In the genomic region with DNA sequence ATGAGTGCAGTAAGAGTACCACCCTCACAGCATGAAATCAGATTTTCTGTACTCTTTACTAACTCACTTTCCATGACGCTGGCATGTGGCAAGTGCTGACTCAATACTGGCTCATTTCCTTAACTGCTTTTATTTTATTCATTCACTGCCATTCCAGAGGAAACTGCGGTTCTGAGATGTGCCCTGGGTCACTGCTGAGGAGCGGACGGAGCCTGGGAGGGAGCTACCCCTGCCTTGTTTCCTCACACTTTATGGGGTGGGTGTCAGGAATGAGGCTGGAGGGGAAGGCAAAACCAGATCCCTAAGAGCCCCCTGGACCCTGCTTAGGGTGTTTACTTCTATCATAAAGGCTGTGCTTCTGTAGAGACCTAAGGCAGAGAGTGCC, we compare ENCODE assay signal across 8 cellular contexts. TPM values are rescaled to one million over a fixed set of nuclear protein-coding genes. Genes with fewer than 3 reads are reported as not detected.
A peak's percentile ranks its signal among the peaks of the same experiment; 100 is the strongest.
DNase-seq lines count a peak whose midpoint lies in the region; ATAC-seq and TF ChIP-seq lines count a peak whose summit lies in the region.

No MANE protein-coding gene starts in this region.

- no peaks in the 10 kb centered on the region for H3K9me3 ChIP-seq in thyroid gland

- DNase-seq in activated T-cell treated with anti-CD3 and anti-CD28 coated beads for 24 hours (ENCODE audit: low read depth) (peak; percentile 34), foreskin keratinocyte (peak; percentile 83 to 95), thyroid gland (no peak), activated gamma-delta T cell (lab: John Stamatoyannopoulos, UW) (no peak), NCI-H2029 (lab: John Stamatoyannopoulos, UW) (no peak)
- no peak for DNase-seq in activated T-cell treated with anti-CD3 and anti-CD28 coated beads, Interleukin-2, amount 50 U/mL, for 1 hour
- DNase-seq in activated CD8-positive, alpha-beta T cell treated with anti-CD3 and anti-CD28 coated beads, Interleukin-2, amount 10 ng/mL, durations not matched to agents 7 days and 5 days = peak; percentile 47

- H3K9me3 Mint-ChIP-seq in activated CD8-positive, alpha-beta T cell treated with anti-CD3 and anti-CD28 coated beads, Interleukin-2, amount 10 ng/mL, durations not matched to agents 7 days and 5 days (ENCODE audit: insufficient read depth) = no peaks in the 10 kb centered on the region

- H3K27ac ChIP-seq in foreskin keratinocyte = peak overlapping the region; percentile 73
- peak overlapping the region; percentile 38 to 89 (median 87) for H3K27ac ChIP-seq in thyroid gland

- H3K27me3 ChIP-seq in foreskin keratinocyte (no peaks in the 10 kb centered on the region), thyroid gland (no peaks in the 10 kb centered on the region)

- intact Hi-C loops in thyroid gland (cut with DNase I) = no loop called here

- peaks cover 3% of the 10 kb centered on the region for H3K36me3 Mint-ChIP-seq in activated CD8-positive, alpha-beta T cell treated with anti-CD3 and anti-CD28 coated beads, Interleukin-2, amount 10 ng/mL, durations not matched to agents 7 days and 5 days (ENCODE audit: low read depth)

- peaks cover 0 to 6% of the 10 kb centered on the region in 2 donors for H3K36me3 ChIP-seq in thyroid gland

- no peaks in the 10 kb centered on the region for H3K27me3 Mint-ChIP-seq in activated CD8-positive, alpha-beta T cell treated with anti-CD3 and anti-CD28 coated beads, Interleukin-2, amount 10 ng/mL, durations not matched to agents 7 days and 5 days (ENCODE audit: low read depth)

- no peak for ATAC-seq in activated CD8-positive, alpha-beta T cell treated with anti-CD3 and anti-CD28 coated beads, Interleukin-2, amount 10 ng/mL, durations not matched to agents 7 days and 5 days
- peak; percentile 83 for ATAC-seq in foreskin keratinocyte
- ATAC-seq in GM19455 (IDR thresholded peaks at IDR 0.05; ENCODE audit: unreplicated experiment) = no peak

- H3K4me3 ChIP-seq in thyroid gland (replicated peaks in 1 of 3) = no peak overlapping the region

- H3K4me1 ChIP-seq in foreskin keratinocyte (peaks cover 83% of the 10 kb centered on the region), thyroid gland (peaks cover 65 to 70% of the 10 kb centered on the region in 2 donors)

- peaks cover 70% of the 10 kb centered on the region for H3K4me1 Mint-ChIP-seq in activated CD8-positive, alpha-beta T cell treated with anti-CD3 and anti-CD28 coated beads, Interleukin-2, amount 10 ng/mL, durations not matched to agents 7 days and 5 days (ENCODE audit: low read depth)

- TF ChIP-seq POLR2A in thyroid gland (IDR thresholded peaks at IDR 0.05) = no peak

- H3K4me3 Mint-ChIP-seq in activated CD8-positive, alpha-beta T cell treated with anti-CD3 and anti-CD28 coated beads, Interleukin-2, amount 10 ng/mL, durations not matched to agents 7 days and 5 days = no peak overlapping the region

- CTCF ChIA-PET in activated CD8-positive, alpha-beta T cell treated with anti-CD3 and anti-CD28 coated beads, Interleukin-2, amount 10 ng/mL, durations not matched to agents 7 days and 5 days (lab: Charles Lee) = interaction anchor here (0.8 to 8.3 kb wide), 6 partner anchors 9 to 109 kb away, joined by 3 to 95 read pairs (median 12); partner anchors contain the start of gene NT5E

- 67 to 75% methylated on average over 4 of the region's 4 CpGs for WGBS in thyroid gland, 2 donors

- peak overlapping the region; percentile 50 for H3K27ac Mint-ChIP-seq in activated CD8-positive, alpha-beta T cell treated with anti-CD3 and anti-CD28 coated beads, Interleukin-2, amount 10 ng/mL, durations not matched to agents 7 days and 5 days

- POLR2A ChIA-PET in activated CD8-positive, alpha-beta T cell treated with anti-CD3 and anti-CD28 coated beads, Interleukin-2, amount 10 ng/mL, durations not matched to agents 7 days and 5 days (lab: Charles Lee) = interaction anchor here (0.6 to 3.3 kb wide), 4 partner anchors 14 to 214 kb away, joined by 3 to 31 read pairs (median 5); partner anchors contain the start of genes NT5E and SNX14

- no peak for TF ChIP-seq CTCF in foreskin keratinocyte (conservative IDR thresholded peaks at IDR 0.05)
- no peak for TF ChIP-seq CTCF in thyroid gland (IDR thresholded peaks at IDR 0.05)

RNA-seq across cellular contexts. Expression of gene NT5E, which starts 14.4 kb away (rescaled TPM):
- 1 to 10 TPM; 7.4 to 7.6 TPM for total RNA-seq in activated CD8-positive, alpha-beta T cell treated with anti-CD3 and anti-CD28 coated beads, Interleukin-2, amount 10 ng/mL, durations not matched to agents 7 days and 5 days
- total RNA-seq in foreskin keratinocyte (297 and 365 TPM in 2 replicates), thyroid gland (100 to 1,000 TPM in 3 of 4 donors, 10 to 100 TPM in 1; 89.6 to 174 (median 122) TPM)
- 140 and 147 TPM in 2 replicates for polyA plus RNA-seq in foreskin keratinocyte

Comparison
In these comparisons a context has a peak if more than half of its experiments do, and no peak if none do; other contexts are left out.
1. DNase-seq: peak in activated T-cell treated with anti-CD3 and anti-CD28 coated beads for 24 hours (single experiment), activated CD8-positive, alpha-beta T cell treated with anti-CD3 and anti-CD28 coated beads, Interleukin-2, amount 10 ng/mL, durations not matched to agents 7 days and 5 days (single experiment) and foreskin keratinocyte (2 of 2); none in activated T-cell treated with anti-CD3 and anti-CD28 coated beads, Interleukin-2, amount 50 U/mL, for 1 hour (single experiment), thyroid gland (0 of 2), activated gamma-delta T cell (single experiment) and NCI-H2029 (single experiment).
2. RNA of gene NT5E, which starts 14.4 kb away (total RNA-seq): 297 to 365 TPM in foreskin keratinocyte and 89.6 to 174 TPM in thyroid gland; 7.4 to 7.6 TPM in activated CD8-positive, alpha-beta T cell treated with anti-CD3 and anti-CD28 coated beads, Interleukin-2, amount 10 ng/mL, durations not matched to agents 7 days and 5 days; every median in the first group is over 10 times any median in the second.